In the genomic region with DNA sequence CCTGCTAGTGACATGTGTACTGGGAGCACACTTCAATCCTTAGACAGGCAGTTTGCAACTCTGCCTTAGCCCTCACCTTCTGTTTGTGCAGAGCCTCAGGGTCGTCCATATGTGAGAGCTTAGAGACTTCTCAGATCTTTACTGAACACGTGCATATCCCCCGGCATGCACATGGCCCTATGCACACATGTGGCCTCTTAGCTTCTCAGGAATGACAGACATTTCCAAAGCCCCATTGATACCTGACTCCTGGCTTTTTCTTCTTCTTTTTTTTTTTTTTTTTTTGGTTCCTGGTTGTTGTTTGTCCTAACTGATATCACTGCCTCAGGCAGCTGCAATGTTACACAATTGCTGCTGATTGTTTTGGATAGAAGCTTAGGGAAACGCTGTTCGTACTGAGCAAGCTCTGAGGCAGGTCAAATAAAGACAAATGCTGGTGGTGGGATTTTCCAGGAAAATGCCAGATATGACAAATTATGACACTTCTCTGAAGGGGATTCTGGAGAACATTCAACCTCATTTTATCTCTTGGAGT, we compare ENCODE assay signal across 13 cellular contexts.
"Had no signal": no experiment of that assay in that cellular context is flagged by ENCODE, and none has a peak within 500 bp of the region (broad histone marks: within the 10 kb centered on the region; RNA-seq: fewer than 3 reads in every experiment).

No MANE protein-coding gene starts in this region.

- H3K36me3 Mint-ChIP-seq: activated naive CD4-positive, alpha-beta T cell treated with anti-CD3 and anti-CD28 coated beads, Interleukin-2, amount 10 ng/mL, durations not matched to agents 7 days and 5 days; stimulated activated memory B cell treated with anti-CD40 and anti-IgM and Interleukin-4, amounts not matched to agents 10 μg/mL and 1 μg/mL and 100 μg/mL, for 72 hours had no signal

- H3K9me3 Mint-ChIP-seq: activated naive CD4-positive, alpha-beta T cell treated with anti-CD3 and anti-CD28 coated beads, Interleukin-2, amount 10 ng/mL, durations not matched to agents 7 days and 5 days; natural killer cell treated with Interleukin-12 subunit alpha and Interleukin-12 subunit beta and Interleukin-15 and Interleukin-18, amount 100 ng/mL, for 72 hours had no signal

- H3K4me1 Mint-ChIP-seq: activated naive CD4-positive, alpha-beta T cell treated with anti-CD3 and anti-CD28 coated beads, Interleukin-2, amount 10 ng/mL, durations not matched to agents 7 days and 5 days; activated naive CD8-positive, alpha-beta T cell treated with anti-CD3 and anti-CD28 coated beads, Interleukin-2, amount 50 U/mL, for 24 hours; stimulated activated memory B cell treated with anti-CD40 and anti-IgM and Interleukin-4, amounts not matched to agents 10 μg/mL and 1 μg/mL and 100 μg/mL, for 72 hours had no signal

- H3K4me3 Mint-ChIP-seq: activated naive CD4-positive, alpha-beta T cell treated with anti-CD3 and anti-CD28 coated beads, Interleukin-2, amount 10 ng/mL, durations not matched to agents 7 days and 5 days; activated naive CD8-positive, alpha-beta T cell treated with anti-CD3 and anti-CD28 coated beads, Interleukin-2, amount 50 U/mL, for 24 hours; activated T-cell treated with anti-CD3 and anti-CD28 coated beads, Interleukin-2, amount 50 U/mL, for 4 hours; natural killer cell treated with Interleukin-12 subunit alpha and Interleukin-12 subunit beta and Interleukin-15 and Interleukin-18, amount 100 ng/mL, for 72 hours; stimulated activated memory B cell treated with anti-CD40 and anti-IgM and Interleukin-4, amounts not matched to agents 10 μg/mL and 1 μg/mL and 100 μg/mL, for 72 hours had no signal

- DNase-seq: activated CD4-positive, alpha-beta T cell treated with anti-CD3 and anti-CD28 coated beads, Interleukin-2, amount 50 U/mL, for 1 hour; activated CD8-positive, alpha-beta memory T cell treated with anti-CD3 and anti-CD28 coated beads, Interleukin-2, amount 50 U/mL, for 4 hours; activated naive CD4-positive, alpha-beta T cell treated with anti-CD3 and anti-CD28 coated beads, Interleukin-2, amount 10 ng/mL, durations not matched to agents 7 days and 5 days; activated naive CD8-positive, alpha-beta T cell treated with anti-CD3 and anti-CD28 coated beads, Interleukin-2, amount 50 U/mL, for 24 hours; activated T-cell treated with anti-CD3 and anti-CD28 coated beads, Interleukin-2, amount 50 U/mL, for 4 hours; left cardiac atrium; nucleus accumbens; spleen; stimulated activated CD4-positive, alpha-beta T cell treated with anti-CD3 and anti-CD28 coated beads, Interleukin-4, amount 100 ng/mL, for 4 hours; T1000 had no signal

- H3K27ac Mint-ChIP-seq: activated naive CD4-positive, alpha-beta T cell treated with anti-CD3 and anti-CD28 coated beads, Interleukin-2, amount 10 ng/mL, durations not matched to agents 7 days and 5 days; activated naive CD8-positive, alpha-beta T cell treated with anti-CD3 and anti-CD28 coated beads, Interleukin-2, amount 50 U/mL, for 24 hours; natural killer cell treated with Interleukin-12 subunit alpha and Interleukin-12 subunit beta and Interleukin-15 and Interleukin-18, amount 100 ng/mL, for 72 hours; stimulated activated memory B cell treated with anti-CD40 and anti-IgM and Interleukin-4, amounts not matched to agents 10 μg/mL and 1 μg/mL and 100 μg/mL, for 72 hours had no signal

- ATAC-seq: activated naive CD8-positive, alpha-beta T cell treated with anti-CD3 and anti-CD28 coated beads, Interleukin-2, amount 50 U/mL, for 24 hours; activated T-cell treated with anti-CD3 and anti-CD28 coated beads, Interleukin-2, amount 50 U/mL, for 4 hours; gastroesophageal sphincter; left cardiac atrium; natural killer cell treated with Interleukin-12 subunit alpha and Interleukin-12 subunit beta and Interleukin-15 and Interleukin-18, amount 100 ng/mL, for 72 hours; stimulated activated memory B cell treated with anti-CD40 and anti-IgM and Interleukin-4, amounts not matched to agents 10 μg/mL and 1 μg/mL and 100 μg/mL, for 72 hours had no signal
